ENCODE assay signal across 36 cellular contexts in genomic region chr10:113444766-113445365, GRCh38.
"Had no signal": no experiment of that assay in that cellular context is flagged by ENCODE, and none has a peak within 500 bp of the region (broad histone marks: within the 10 kb centered on the region; RNA-seq: fewer than 3 reads in every experiment).

No MANE protein-coding gene starts in this region.

- H3K9me3 ChIP-seq: adrenal gland, body of pancreas, breast epithelium, MG63, Peyer's patch, SJSA1, SK-N-SH had no signal

- H3K27ac Mint-ChIP-seq: activated CD4-positive, alpha-beta memory T cell treated with anti-CD3 and anti-CD28 coated beads for 36 hours; activated CD4-positive, alpha-beta T cell treated with anti-CD3 and anti-CD28 coated beads for 36 hours; activated naive CD4-positive, alpha-beta T cell treated with anti-CD3 and anti-CD28 coated beads for 36 hours; activated naive CD4-positive, alpha-beta T cell treated with anti-CD3 and anti-CD28 coated beads, Interleukin-2, amount 50 U/mL, for 72 hours; activated T-helper 1 cell treated with anti-CD3 and anti-CD28 coated beads, Interleukin-12 subunit alpha, Interleukin-12 subunit beta, Interleukin-2, Interleukin-4 antibody, amounts not matched to agents 30 ng/mL and 10 ng/mL and 1 ng/mL, durations not matched to agents 14 hours and 24 hours and 36 hours; T-helper 1 cell treated with Interleukin-12 subunit alpha and Interleukin-12 subunit beta and Interleukin-4 antibody, amounts not matched to agents 30 μg/mL and 1 μg/mL, for 36 hours; T-helper 2 cell treated with Interferon-gamma antibody and Interleukin-4, amounts not matched to agents 5 μg/mL and 100 μg/mL, for 36 hours; WTC11 had no signal

- H3K4me1 ChIP-seq: adrenal gland, breast epithelium, Peyer's patch, SJSA1 had no signal

- H3K27me3 ChIP-seq: adrenal gland, body of pancreas, breast epithelium, Peyer's patch had no signal

- H3K9ac ChIP-seq: SK-N-SH had no signal

- H3K36me3 ChIP-seq: adrenal gland, breast epithelium, MG63, Peyer's patch, SJSA1 had no signal

- H3K4me2 ChIP-seq: SK-N-SH had no signal

- ATAC-seq: activated CD4-positive, alpha-beta T cell treated with anti-CD3 and anti-CD28 coated beads for 36 hours; activated CD4-positive, CD25-positive, alpha-beta regulatory T cell treated with anti-CD3 and anti-CD28 coated beads, Interleukin-2, amount 50 U/mL, for 24 hours; activated naive CD4-positive, alpha-beta T cell treated with anti-CD3 and anti-CD28 coated beads, Interleukin-2, amount 50 U/mL, for 72 hours; activated T-cell treated with anti-CD3 and anti-CD28 coated beads, Interleukin-2, amount 50 U/mL, for 4 hours; body of pancreas; PC-3; WTC11 had no signal

- H3K4me3 Mint-ChIP-seq: activated CD4-positive, alpha-beta memory T cell treated with anti-CD3 and anti-CD28 coated beads for 36 hours; activated CD4-positive, alpha-beta T cell treated with anti-CD3 and anti-CD28 coated beads for 36 hours; activated naive CD4-positive, alpha-beta T cell treated with anti-CD3 and anti-CD28 coated beads for 36 hours; activated T-cell treated with anti-CD3 and anti-CD28 coated beads, Interleukin-2, amount 50 U/mL, for 4 hours; activated T-helper 1 cell treated with anti-CD3 and anti-CD28 coated beads, Interleukin-12 subunit alpha, Interleukin-12 subunit beta, Interleukin-2, Interleukin-4 antibody, amounts not matched to agents 30 ng/mL and 10 ng/mL and 1 ng/mL, durations not matched to agents 14 hours and 24 hours and 36 hours; T-helper 1 cell treated with Interleukin-12 subunit alpha and Interleukin-12 subunit beta and Interleukin-4 antibody, amounts not matched to agents 30 μg/mL and 1 μg/mL, for 36 hours; T-helper 2 cell treated with Interferon-gamma antibody and Interleukin-4, amounts not matched to agents 5 μg/mL and 100 μg/mL, for 36 hours; WTC11 had no signal

- H3K27ac ChIP-seq: adrenal gland, body of pancreas, breast epithelium, Peyer's patch, SJSA1 had no signal

- H3K4me1 Mint-ChIP-seq: activated CD4-positive, alpha-beta T cell treated with anti-CD3 and anti-CD28 coated beads for 36 hours; WTC11 had no signal

- H3K4me3 ChIP-seq: adrenal gland, body of pancreas, breast epithelium, MG63, Peyer's patch, SJSA1 had no signal

- H3K36me3 Mint-ChIP-seq: activated CD4-positive, alpha-beta memory T cell treated with anti-CD3 and anti-CD28 coated beads for 36 hours; activated naive CD4-positive, alpha-beta T cell treated with anti-CD3 and anti-CD28 coated beads, Interleukin-2, amount 50 U/mL, for 72 hours; WTC11 had no signal

- DNase-seq: activated CD4-positive, alpha-beta memory T cell treated with anti-CD3 and anti-CD28 coated beads for 36 hours; activated CD4-positive, alpha-beta T cell treated with anti-CD3 and anti-CD28 coated beads for 36 hours; activated CD4-positive, alpha-beta T cell treated with anti-CD3 and anti-CD28 coated beads, Interleukin-2, amount 50 U/mL, for 1 hour; activated CD8-positive, alpha-beta memory T cell treated with anti-CD3 and anti-CD28 coated beads, Interleukin-2, amount 50 U/mL, for 4 hours; activated gamma-delta T cell treated with Interleukin-2 at 50 U/mL for 16 hours; activated naive CD4-positive, alpha-beta T cell treated with anti-CD3 and anti-CD28 coated beads for 36 hours; activated T-cell treated with anti-CD3 and anti-CD28 coated beads for 4 hours; activated T-cell treated with anti-CD3 and anti-CD28 coated beads, Interleukin-2, amount 50 U/mL, for 4 hours; adrenal gland; body of pancreas; Kasumi-1; KG1; MG63; NCI-H1092 treated with DMSO at 0.1 percent for 48 hours; NCI-H1417; NCI-H1694; NCI-H1930; NCI-H2081 treated with DMSO at 0.1 percent for 48 hours; NCI-H2171; NCI-H510A; NCI-H526; NCI-H748 treated with DMSO at 0.1 percent for 48 hours; NK-92 treated with Interleukin-12 subunit alpha and Interleukin-12 subunit beta, amount 100 ng/mL, for 24 hours; PC-3; Peyer's patch; RPMI8226; SHP77 treated with DMSO at 0.1 percent for 48 hours; SK-N-SH had no signal

- H3K9me3 Mint-ChIP-seq: activated CD4-positive, alpha-beta memory T cell treated with anti-CD3 and anti-CD28 coated beads for 36 hours; activated naive CD4-positive, alpha-beta T cell treated with anti-CD3 and anti-CD28 coated beads for 36 hours; activated naive CD4-positive, alpha-beta T cell treated with anti-CD3 and anti-CD28 coated beads, Interleukin-2, amount 50 U/mL, for 72 hours; activated T-cell treated with anti-CD3 and anti-CD28 coated beads, Interleukin-2, amount 50 U/mL, for 4 hours; activated T-helper 1 cell treated with anti-CD3 and anti-CD28 coated beads, Interleukin-12 subunit alpha, Interleukin-12 subunit beta, Interleukin-2, Interleukin-4 antibody, amounts not matched to agents 30 ng/mL and 10 ng/mL and 1 ng/mL, durations not matched to agents 14 hours and 24 hours and 36 hours; T-helper 1 cell treated with Interleukin-12 subunit alpha and Interleukin-12 subunit beta and Interleukin-4 antibody, amounts not matched to agents 30 μg/mL and 1 μg/mL, for 36 hours; T-helper 2 cell treated with Interferon-gamma antibody and Interleukin-4, amounts not matched to agents 5 μg/mL and 100 μg/mL, for 36 hours; WTC11 had no signal
